ENCODE assay signal across 11 cellular contexts in the genomic region with DNA sequence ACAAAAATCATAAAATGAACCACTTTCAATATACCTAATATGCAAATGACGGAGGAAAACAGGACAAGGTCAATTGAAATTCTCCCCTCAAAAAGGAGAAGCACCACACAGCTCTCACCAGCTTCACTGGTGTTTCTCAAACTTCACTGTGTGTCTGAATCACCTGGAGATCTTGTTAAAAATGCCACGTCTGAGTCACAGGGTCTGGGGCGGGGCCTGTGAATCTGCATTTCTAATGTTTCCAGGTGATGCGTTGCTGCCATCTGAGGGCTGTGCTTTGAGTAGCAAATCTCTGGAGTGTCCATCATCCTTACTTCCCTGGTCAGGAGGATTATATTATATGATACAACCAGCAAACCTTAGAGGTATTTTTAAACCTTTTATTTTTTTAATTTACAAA. TPM values are rescaled to one million over a fixed set of nuclear protein-coding genes. Genes with fewer than 3 reads are reported as not detected.
DNase-seq lines count a peak whose midpoint lies in the region; ATAC-seq and TF ChIP-seq lines count a peak whose summit lies in the region.
"Had no signal": no experiment of that assay in that cellular context is flagged by ENCODE, and none has a peak within 500 bp of the region (broad histone marks: within the 10 kb centered on the region; RNA-seq: fewer than 3 reads in every experiment).

No MANE protein-coding gene starts in this region.

- no peaks in the 10 kb centered on the region for H3K9me3 Mint-ChIP-seq in type B pancreatic cell
- H3K9me3 Mint-ChIP-seq: activated naive CD8-positive, alpha-beta T cell treated with anti-CD3 and anti-CD28 coated beads, Interleukin-2, amount 10 ng/mL, durations not matched to agents 7 days and 5 days had no signal

- H3K27me3 Mint-ChIP-seq in type B pancreatic cell = no peaks in the 10 kb centered on the region
- H3K27me3 Mint-ChIP-seq: activated naive CD8-positive, alpha-beta T cell treated with anti-CD3 and anti-CD28 coated beads, Interleukin-2, amount 10 ng/mL, durations not matched to agents 7 days and 5 days had no signal

- peak; percentile 68 for TF ChIP-seq CTCF in epithelial cell of proximal tubule (conservative IDR thresholded peaks at IDR 0.05; ENCODE audit: low read depth, low read length)
- TF ChIP-seq CTCF in type B pancreatic cell (conservative IDR thresholded peaks at IDR 0.05) = no peak

- H3K4me1 Mint-ChIP-seq in type B pancreatic cell (ENCODE audit: unreplicated experiment) = no peaks in the 10 kb centered on the region

- no peak for ATAC-seq in HG03432 (IDR thresholded peaks at IDR 0.05; ENCODE audit: unreplicated experiment)

- in situ Hi-C loops in SK-MEL-5 (cut with HindIII; ENCODE audit: low pct_unique_long_range_greater_than_20kb, low sequenced_read_pairs) = no loop called here

- DNase-seq in activated CD4-positive, alpha-beta T cell treated with anti-CD3 and anti-CD28 coated beads for 24 hours (ENCODE audit: low read depth in 2 of 2) = peak; percentile 42 to 57
- no peak for DNase-seq in activated CD4-positive, alpha-beta T cell treated with anti-CD3 and anti-CD28 coated beads for 1 hour
- DNase-seq in SK-MEL-5 (ENCODE audit: low read depth, low spot score) = peak; percentile 16
- DNase-seq in epithelial cell of proximal tubule (ENCODE audit: low read depth) = peak; percentile 18
- DNase-seq in stimulated activated CD8-positive, alpha-beta memory T cell treated with anti-CD3 and anti-CD28 coated beads, Interleukin-7, amount 100 ng/mL, for 24 hours (ENCODE audit: low read depth) = peak; percentile 16
- no peak for DNase-seq in type B pancreatic cell (ENCODE audit: extremely low spot score, unreplicated experiment)
- no peak for DNase-seq in dermis blood vessel endothelial cell
- DNase-seq: activated naive CD8-positive, alpha-beta T cell treated with anti-CD3 and anti-CD28 coated beads, Interleukin-2, amount 10 ng/mL, durations not matched to agents 7 days and 5 days; NCI-H1092 had no signal

- no peak overlapping the region for H3K4me3 Mint-ChIP-seq in type B pancreatic cell
- H3K4me3 Mint-ChIP-seq: activated naive CD8-positive, alpha-beta T cell treated with anti-CD3 and anti-CD28 coated beads, Interleukin-2, amount 10 ng/mL, durations not matched to agents 7 days and 5 days had no signal

- no peak overlapping the region for H3K27ac Mint-ChIP-seq in type B pancreatic cell
- H3K27ac Mint-ChIP-seq: activated naive CD8-positive, alpha-beta T cell treated with anti-CD3 and anti-CD28 coated beads, Interleukin-2, amount 10 ng/mL, durations not matched to agents 7 days and 5 days had no signal

- H3K36me3 Mint-ChIP-seq in type B pancreatic cell = no peaks in the 10 kb centered on the region
- H3K36me3 Mint-ChIP-seq: activated naive CD8-positive, alpha-beta T cell treated with anti-CD3 and anti-CD28 coated beads, Interleukin-2, amount 10 ng/mL, durations not matched to agents 7 days and 5 days had no signal

- no peak overlapping the region for H3K4me3 ChIP-seq in epithelial cell of proximal tubule (ENCODE audit: low read depth, low read length)
- H3K4me3 ChIP-seq: BLaER1 had no signal

RNA-seq across cellular contexts. Expression of a gene that starts 9.0 kb away (rescaled TPM):
- total RNA-seq in SK-MEL-5 (2014; rRNA removed; shearing (Covaris generic)) = not detected in 2 replicates
- polyA plus RNA-seq in SK-MEL-5 (2015; cell fraction: cytosol; rRNA removed) = not detected in 2 replicates
- not detected in 2 replicates for polyA plus RNA-seq in SK-MEL-5 (2015; cell fraction: nucleus; rRNA removed)
- 0.29 and 1.2 TPM in 2 replicates for total RNA-seq in epithelial cell of proximal tubule
- total RNA-seq in type B pancreatic cell (ENCODE audit: low replicate concordance) = 0.33 and 2.3 TPM in 2 replicates
- total RNA-seq in dermis blood vessel endothelial cell = 0.05 TPM in 1 of 2 replicates, not detected in the other
- total RNA-seq: activated naive CD8-positive, alpha-beta T cell treated with anti-CD3 and anti-CD28 coated beads, Interleukin-2, amount 10 ng/mL, durations not matched to agents 7 days and 5 days had no signal

RNA-seq across cellular contexts. Expression of a gene that starts 35.8 kb away (rescaled TPM):
- 29.8 and 33.7 TPM in 2 replicates for total RNA-seq in SK-MEL-5 (2014; rRNA removed; shearing (Covaris generic))
- polyA plus RNA-seq in SK-MEL-5 (2015; cell fraction: cytosol; rRNA removed) = 77.4 and 84.1 TPM in 2 replicates
- 188 and 211 TPM in 2 replicates for polyA plus RNA-seq in SK-MEL-5 (2015; cell fraction: nucleus; rRNA removed)
- total RNA-seq in epithelial cell of proximal tubule (44.4 and 51.9 TPM in 2 replicates), type B pancreatic cell (ENCODE audit: low replicate concordance) (30.7 and 77.2 TPM in 2 replicates), dermis blood vessel endothelial cell (111 and 217 TPM in 2 replicates)

RNA-seq across cellular contexts. Expression of a gene that starts 36.1 kb away (rescaled TPM):
- 1.8 and 2.5 TPM in 2 replicates for total RNA-seq in SK-MEL-5 (2014; rRNA removed; shearing (Covaris generic))
- 3.2 and 3.3 TPM in 2 replicates for polyA plus RNA-seq in SK-MEL-5 (2015; cell fraction: cytosol; rRNA removed)
- polyA plus RNA-seq in SK-MEL-5 (2015; cell fraction: nucleus; rRNA removed) = 2.1 and 3.8 TPM in 2 replicates
- 6.1 and 7.8 TPM in 2 replicates for total RNA-seq in epithelial cell of proximal tubule
- total RNA-seq in type B pancreatic cell (ENCODE audit: low replicate concordance) = 5.9 and 9.1 TPM in 2 replicates
- total RNA-seq in dermis blood vessel endothelial cell = 4.0 and 11.9 TPM in 2 replicates

RNA-seq across cellular contexts. Expression of a gene that starts 48.8 kb away (rescaled TPM):
- total RNA-seq in SK-MEL-5 (2014; rRNA removed; shearing (Covaris generic)) = 975 and 1,067 TPM in 2 replicates
- polyA plus RNA-seq in SK-MEL-5 (2015; cell fraction: cytosol; rRNA removed) = 520 and 529 TPM in 2 replicates
- polyA plus RNA-seq in SK-MEL-5 (2015; cell fraction: nucleus; rRNA removed) = 108 and 138 TPM in 2 replicates
- total RNA-seq in epithelial cell of proximal tubule (790 and 1,074 TPM in 2 replicates), type B pancreatic cell (ENCODE audit: low replicate concordance) (508 and 709 TPM in 2 replicates), dermis blood vessel endothelial cell (555 and 1,168 TPM in 2 replicates)

RNA-seq across cellular contexts. Expression of a gene that starts 53.8 kb away (rescaled TPM):
- total RNA-seq in SK-MEL-5 (2014; rRNA removed; shearing (Covaris generic)) = not detected in 2 replicates
- not detected in 2 replicates for polyA plus RNA-seq in SK-MEL-5 (2015; cell fraction: cytosol; rRNA removed)
- 0.31 TPM in 1 of 2 replicates, not detected in the other for polyA plus RNA-seq in SK-MEL-5 (2015; cell fraction: nucleus; rRNA removed)
- total RNA-seq in epithelial cell of proximal tubule = not detected in 2 replicates
- total RNA-seq in type B pancreatic cell (ENCODE audit: low replicate concordance) = 0.41 and 0.57 TPM in 2 replicates
- not detected in 2 replicates for total RNA-seq in dermis blood vessel endothelial cell

Comparison
In these comparisons a context has a peak if more than half of its experiments do, and no peak if none do; other contexts are left out.
1. DNase-seq: peak in activated CD4-positive, alpha-beta T cell treated with anti-CD3 and anti-CD28 coated beads for 24 hours (2 of 2), SK-MEL-5 (single experiment), epithelial cell of proximal tubule (single experiment) and stimulated activated CD8-positive, alpha-beta memory T cell treated with anti-CD3 and anti-CD28 coated beads, Interleukin-7, amount 100 ng/mL, for 24 hours (single experiment); none in activated CD4-positive, alpha-beta T cell treated with anti-CD3 and anti-CD28 coated beads for 1 hour (single experiment), type B pancreatic cell (single experiment) and dermis blood vessel endothelial cell (single experiment).